In the genomic region with DNA sequence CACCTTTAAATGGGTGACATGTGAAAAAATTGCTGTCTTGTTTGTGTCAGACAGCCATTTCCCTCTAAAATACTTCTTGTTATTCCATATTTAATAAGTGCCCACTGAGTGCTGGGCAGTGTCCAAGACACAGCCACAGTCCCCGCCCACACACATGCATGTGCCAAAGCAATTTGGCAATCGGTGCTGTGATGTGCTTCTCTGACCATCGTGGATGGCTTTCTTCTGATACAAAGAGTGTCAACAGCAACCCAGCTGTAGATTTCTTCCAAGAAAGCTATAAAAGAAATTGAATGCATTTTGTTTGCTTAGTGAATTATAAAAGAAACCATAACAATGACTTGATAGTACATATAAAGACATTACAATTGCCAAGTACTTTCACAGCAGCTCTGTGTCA, we compare ENCODE assay signal across 11 cellular contexts.
DNase-seq lines count a peak whose midpoint lies in the region; ATAC-seq and FAIRE-seq lines count a peak whose summit lies in the region.
"Had no signal": no experiment of that assay in that cellular context is flagged by ENCODE, and none has a peak within 500 bp of the region (broad histone marks: within the 10 kb centered on the region; RNA-seq: fewer than 3 reads in every experiment).

No MANE protein-coding gene starts in this region.

- ATAC-seq in GM21723 (IDR thresholded peaks at IDR 0.05; ENCODE audit: unreplicated experiment) = no peak

- peak; percentile 75 for DNase-seq in AG20443 (ENCODE audit: low spot score)
- DNase-seq in NCI-H2081 (lab: John Stamatoyannopoulos, UW) = peak; percentile 60 to 80
- peak; percentile 44 for DNase-seq in dedifferentiated amniotic fluid mesenchymal stem cell (ENCODE audit: extremely low spot score)
- DNase-seq in myocyte (ENCODE audit: low read depth) = peak; percentile 79
- no peak for DNase-seq in middle frontal gyrus (ENCODE audit: extremely low spot score, low spot score)
- no peak for DNase-seq in GM19239 (ENCODE audit: insufficient read length, low spot score)
- DNase-seq in activated CD8-positive, alpha-beta memory T cell treated with anti-CD3 and anti-CD28 coated beads for 24 hours = no peak
- DNase-seq: activated gamma-delta T cell, T1000 had no signal

- FAIRE-seq in GM19239 (lab: Jason Lieb, UNC) = no peak
- FAIRE-seq: GM18507 had no signal

Comparison
In these comparisons a context has a peak if more than half of its experiments do, and no peak if none do; other contexts are left out.
1. DNase-seq: peak in AG20443 (single experiment), NCI-H2081 (2 of 2), dedifferentiated amniotic fluid mesenchymal stem cell (single experiment) and myocyte (single experiment); none in middle frontal gyrus (single experiment), GM19239 (single experiment) and activated CD8-positive, alpha-beta memory T cell treated with anti-CD3 and anti-CD28 coated beads for 24 hours (single experiment).